8 cellular contexts compared by ENCODE assay signal in genomic region chr1:206507395-206508129, GRCh38. TPM values are rescaled to one million over a fixed set of nuclear protein-coding genes. Genes with fewer than 3 reads are reported as not detected.
A peak's percentile ranks its signal among the peaks of the same experiment; 100 is the strongest.
DNase-seq lines count a peak whose midpoint lies in the region; ATAC-seq and TF ChIP-seq lines count a peak whose summit lies in the region.

TSS of gene RASSF5 (plus strand) at chr1:206507531. CDS start at chr1:206507603, 72 bp downstream.

- peak within 1 kb of the TSS; percentile 32 for H2AFZ ChIP-seq in trophoblast cell (ENCODE audit: insufficient read depth, low read length, poor library complexity)

- H2BK120ac ChIP-seq in trophoblast cell (ENCODE audit: insufficient read depth, low read length, poor library complexity) = no peak within 1 kb of the TSS

- H3K23ac ChIP-seq in trophoblast cell (ENCODE audit: low read length) = no peak within 1 kb of the TSS

- H3K79me1 ChIP-seq in trophoblast cell (ENCODE audit: low read length) = no peaks in the 10 kb centered on the region

- CTCF ChIA-PET in activated naive CD4-positive, alpha-beta T cell treated with anti-CD3 and anti-CD28 coated beads for 36 hours (lab: Charles Lee) = interaction anchor here (1.1 to 5.8 kb wide), 9 partner anchors 10 to 157 kb away, joined by 3 to 37 read pairs (median 7); no protein-coding TSS in a partner anchor

- H2BK5ac ChIP-seq in trophoblast cell (ENCODE audit: low read depth, low read length, poor library complexity) = no peak within 1 kb of the TSS

- no peak within 1 kb of the TSS for H2BK12ac ChIP-seq in trophoblast cell (ENCODE audit: low read length)

- peak; percentile 68 for ATAC-seq in GM18909 (IDR thresholded peaks at IDR 0.05; ENCODE audit: poor library complexity, unreplicated experiment)
- ATAC-seq in HG03432 (IDR thresholded peaks at IDR 0.05; ENCODE audit: unreplicated experiment) = peak; percentile 78
- peak; percentile 89 for ATAC-seq in Right ventricle myocardium inferior
- ATAC-seq in upper lobe of left lung (ENCODE audit: low FRiP score in 2 of 2) = peak; percentile 87

- H3K18ac ChIP-seq in trophoblast cell (ENCODE audit: low read length) = no peak within 1 kb of the TSS

- no peak within 1 kb of the TSS for H3K27ac ChIP-seq in SK-N-MC
- no peak within 1 kb of the TSS for H3K27ac ChIP-seq in trophoblast cell (ENCODE audit: low read depth, low read length)
- H3K27ac ChIP-seq in upper lobe of left lung = peak within 1 kb of the TSS; percentile 65 to 84 (median 80)

- H4K8ac ChIP-seq in trophoblast cell (ENCODE audit: low read depth, low read length) = no peak within 1 kb of the TSS

- no peaks in the 10 kb centered on the region for H3K9me3 Mint-ChIP-seq in activated naive CD4-positive, alpha-beta T cell treated with anti-CD3 and anti-CD28 coated beads for 36 hours

- peak within 1 kb of the TSS; percentile 74 for H3K4me3 Mint-ChIP-seq in activated naive CD4-positive, alpha-beta T cell treated with anti-CD3 and anti-CD28 coated beads for 36 hours

- H3K36me3 Mint-ChIP-seq in activated naive CD4-positive, alpha-beta T cell treated with anti-CD3 and anti-CD28 coated beads for 36 hours (ENCODE audit: low read depth) = no peaks in the 10 kb centered on the region

- intact Hi-C loops in activated naive CD4-positive, alpha-beta T cell treated with anti-CD3 and anti-CD28 coated beads for 36 hours (cut with micrococcal nuclease) = loop anchor here (2.0 kb wide), 5 partner anchors 17 to 49 kb away; no protein-coding TSS in a partner anchor
- intact Hi-C loops in Right ventricle myocardium inferior (cut with DNase I) = no loop called here

- H3K27me3 ChIP-seq in trophoblast cell (ENCODE audit: insufficient read depth, low read length) (peaks cover 43% of the 10 kb centered on the region), upper lobe of left lung (peaks cover 0 to 12% (median 4%) of the 10 kb centered on the region in 4 donors)

- H3K36me3 ChIP-seq in SK-N-MC (ENCODE audit: insufficient read depth, low read length) (no peaks in the 10 kb centered on the region), trophoblast cell (ENCODE audit: control insufficient read depth in 1 of 2, insufficient read depth in 2 of 2, low read length in 2 of 2) (no peaks in the 10 kb centered on the region), upper lobe of left lung (no peaks in the 10 kb centered on the region)

- peaks cover 22% of the 10 kb centered on the region for H3K27me3 Mint-ChIP-seq in activated naive CD4-positive, alpha-beta T cell treated with anti-CD3 and anti-CD28 coated beads for 36 hours (ENCODE audit: low read depth)

- H3K4me3 ChIP-seq in SK-N-MC (peak within 1 kb of the TSS; percentile 67), trophoblast cell (ENCODE audit: low read depth, low read length) (peak within 1 kb of the TSS; percentile 32), upper lobe of left lung (peak within 1 kb of the TSS; percentile 55 to 82 (median 80))

- peak; percentile 90 for DNase-seq in 8988T
- no peak for DNase-seq in SK-N-MC (ENCODE audit: low read depth, low spot score)
- DNase-seq in activated naive CD4-positive, alpha-beta T cell treated with anti-CD3 and anti-CD28 coated beads for 36 hours = peak; percentile 92
- DNase-seq in Right ventricle myocardium inferior (ENCODE audit: missing footprints) = peak; percentile 93
- DNase-seq in trophoblast cell = peak; percentile 28 to 56
- peak; percentile 90 to 98 for DNase-seq in upper lobe of left lung

- no CpG with 5 or more reads among the region's 88 CpGs for WGBS in trophoblast cell (ENCODE audit: extremely low coverage, insufficient coverage, insufficient read length)
- 2% methylated on average over 36 to 49 of the region's 88 CpGs for WGBS in upper lobe of left lung, 2 donors

- TF ChIP-seq EP300 in upper lobe of left lung (IDR thresholded peaks at IDR 0.05) = peak in 1 of 4 donors; percentile 22

- H3K14ac ChIP-seq in trophoblast cell (ENCODE audit: low read length) = no peak within 1 kb of the TSS

- peaks cover 5 to 7% of the 10 kb centered on the region in 2 experiments for H3K4me1 ChIP-seq in trophoblast cell (ENCODE audit: control insufficient read depth in 1 of 2, insufficient read depth in 2 of 2, low read length in 2 of 2)
- H3K4me1 ChIP-seq in upper lobe of left lung = peaks cover 66 to 70% (median 67%) of the 10 kb centered on the region in 4 donors

- H3K4me1 Mint-ChIP-seq in activated naive CD4-positive, alpha-beta T cell treated with anti-CD3 and anti-CD28 coated beads for 36 hours (ENCODE audit: low read depth) = peaks cover 45% of the 10 kb centered on the region

- no peaks in the 10 kb centered on the region for H3K79me2 ChIP-seq in trophoblast cell (ENCODE audit: control insufficient read depth, insufficient read depth, low read length, poor library complexity)

- TF ChIP-seq POLR2A in upper lobe of left lung (IDR thresholded peaks at IDR 0.05) = peak in 3 of 4 donors; percentile 47 to 91 (median 88)

- H2AK5ac ChIP-seq in trophoblast cell (ENCODE audit: low read length) = no peak within 1 kb of the TSS

- peak within 1 kb of the TSS; percentile 55 for H3K27ac Mint-ChIP-seq in activated naive CD4-positive, alpha-beta T cell treated with anti-CD3 and anti-CD28 coated beads for 36 hours

- H3K9ac ChIP-seq in SK-N-MC (ENCODE audit: insufficient read length) (no peak within 1 kb of the TSS), trophoblast cell (ENCODE audit: low read length) (no peak within 1 kb of the TSS)

- H3K4me2 ChIP-seq in trophoblast cell (ENCODE audit: low read length) = peak within 1 kb of the TSS; percentile 71

- no peak for TF ChIP-seq CTCF in upper lobe of left lung (IDR thresholded peaks at IDR 0.05)

- no peak within 1 kb of the TSS for H3K4ac ChIP-seq in trophoblast cell (ENCODE audit: low read depth, low read length)

- no peak within 1 kb of the TSS for H4K12ac ChIP-seq in trophoblast cell (ENCODE audit: low read depth, low read length)

- H4K91ac ChIP-seq in trophoblast cell (ENCODE audit: low read depth, low read length) = no peak within 1 kb of the TSS

- no peaks in the 10 kb centered on the region for H3K9me3 ChIP-seq in SK-N-MC (ENCODE audit: low read depth, low read length)
- H3K9me3 ChIP-seq in trophoblast cell (ENCODE audit: insufficient read depth, low read depth, low read length) = no peaks in the 10 kb centered on the region
- H3K9me3 ChIP-seq in upper lobe of left lung = no peaks in the 10 kb centered on the region

RNA-seq across cellular contexts. Expression of gene RASSF5, which starts in this region (rescaled TPM):
- total RNA-seq in activated naive CD4-positive, alpha-beta T cell treated with anti-CD3 and anti-CD28 coated beads for 36 hours = 100 to 1,000 TPM; 257 to 258 TPM
- total RNA-seq in Right ventricle myocardium inferior = 5.3 TPM
- polyA plus RNA-seq in trophoblast cell (2013) = 0.07 and 0.08 TPM in 2 replicates
- total RNA-seq in upper lobe of left lung = 10 to 100 TPM; 47.2 to 61.1 (median 54.9) TPM

Comparison
In these comparisons a context has a peak if more than half of its experiments do, and no peak if none do; other contexts are left out.
1. RNA of gene RASSF5 (total RNA-seq): 257 to 258 TPM in activated naive CD4-positive, alpha-beta T cell treated with anti-CD3 and anti-CD28 coated beads for 36 hours; 47.2 to 61.1 TPM in upper lobe of left lung and 5.3 TPM in Right ventricle myocardium inferior (single experiment); every median in the first group is over 4 times any median in the second.
2. H3K27ac ChIP-seq: peak in upper lobe of left lung (4 of 4); none in SK-N-MC (single experiment) and trophoblast cell (single experiment).
3. Peak in every context shown above with its lines, with median percentiles within 50 percentile points of each other: ATAC-seq and H3K4me3 ChIP-seq.